1 cellular context compared by ENCODE assay signal in the genomic region with DNA sequence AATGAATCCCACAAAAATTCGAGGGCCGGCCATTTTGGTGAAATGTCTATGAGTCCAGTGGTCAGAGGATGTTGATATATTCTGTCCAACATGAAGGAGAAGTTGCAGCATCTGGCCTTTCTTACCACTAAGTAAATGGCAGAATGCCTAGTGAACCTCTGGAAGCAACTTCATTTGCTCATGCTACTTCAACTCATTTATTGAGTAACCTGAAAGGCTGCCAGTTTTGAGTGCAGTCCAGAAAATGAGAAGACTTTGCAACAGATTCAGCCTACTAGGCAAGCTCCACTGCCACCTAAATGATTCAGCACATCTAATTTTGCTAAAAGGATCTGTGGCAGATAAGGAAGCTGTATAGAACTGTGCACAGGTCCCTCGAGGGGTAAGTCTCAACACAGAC.
TF ChIP-seq lines count a peak whose summit lies in the region.

No MANE protein-coding gene starts in this region.

TF ChIP-seq in K562, 482 proteins besides CTCF, POLR2A, EP300 and RAD21 (continued from another document):
- TF ChIP-seq MIER1 (IDR thresholded peaks at IDR 0.05; ENCODE audit: low read depth) (no peak), NKRF (IDR thresholded peaks at IDR 0.05; ENCODE audit: borderline replicate concordance) (no peak), RBBP5 (IDR thresholded peaks at IDR 0.05; ENCODE audit: borderline replicate concordance, insufficient read depth, low read length, poor library complexity, severe bottlenecking) (no peak), BMI1 (IDR thresholded peaks at IDR 0.05; ENCODE audit: low read length) (no peak), RFX1 (IDR thresholded peaks at IDR 0.05) (no peak), CTBP1 (IDR thresholded peaks at IDR 0.05; ENCODE audit: borderline replicate concordance) (peak; percentile 47; the same call in 1 of the 2 replicates), NFATC3 (IDR thresholded peaks at IDR 0.05) (no peak), OTX1 (CRISPR knock-in tag; IDR thresholded peaks at IDR 0.05) (no peak), ARID3A (IDR thresholded peaks at IDR 0.05; ENCODE audit: borderline replicate concordance, low read depth, low read length) (no peak)
- TF ChIP-seq, protein P1, sequence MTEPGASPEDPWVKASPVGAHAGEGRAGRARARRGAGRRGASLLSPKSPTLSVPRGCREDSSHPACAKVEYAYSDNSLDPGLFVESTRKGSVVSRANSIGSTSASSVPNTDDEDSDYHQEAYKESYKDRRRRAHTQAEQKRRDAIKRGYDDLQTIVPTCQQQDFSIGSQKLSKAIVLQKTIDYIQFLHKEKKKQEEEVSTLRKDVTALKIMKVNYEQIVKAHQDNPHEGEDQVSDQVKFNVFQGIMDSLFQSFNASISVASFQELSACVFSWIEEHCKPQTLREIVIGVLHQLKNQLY (CRISPR knock-in tag; conservative IDR thresholded peaks at IDR 0.05): no peak
